Comparison of ENCODE assay signal across 9 cellular contexts in genomic region chr22:45537734-45538181, GRCh38. TPM values are rescaled to one million over a fixed set of nuclear protein-coding genes. Genes with fewer than 3 reads are reported as not detected.
DNase-seq lines count a peak whose midpoint lies in the region; ATAC-seq and TF ChIP-seq lines count a peak whose summit lies in the region.
"Had no signal": no experiment of that assay in that cellular context is flagged by ENCODE, and none has a peak within 500 bp of the region (broad histone marks: within the 10 kb centered on the region; RNA-seq: fewer than 3 reads in every experiment).

No MANE protein-coding gene starts in this region.

- H3K27me3 ChIP-seq in esophagus squamous epithelium (no peaks in the 10 kb centered on the region), prostate gland (replicated peaks; ENCODE audit: insufficient read depth) (no peaks in the 10 kb centered on the region)

- H3K4me3 Mint-ChIP-seq in stimulated activated naive CD8-positive, alpha-beta T cell treated with anti-CD3 and anti-CD28 coated beads, Interleukin-15, amount 100 ng/mL, for 72 hours = no peak overlapping the region
- H3K4me3 Mint-ChIP-seq in progenitor cell of endocrine pancreas (ENCODE audit: low read depth) = no peak overlapping the region
- H3K4me3 Mint-ChIP-seq in activated naive CD4-positive, alpha-beta T cell treated with anti-CD3 and anti-CD28 coated beads, Interleukin-2, amount 10 ng/mL, durations not matched to agents 7 days and 5 days = no peak overlapping the region
- H3K4me3 Mint-ChIP-seq: naive thymus-derived CD4-positive, alpha-beta T cell had no signal

- WGBS in esophagus squamous epithelium, 2 donors = 21% methylated on average over 8 to 13 of the region's 15 CpGs
- WGBS in prostate gland = 2% methylated on average over 7 of the region's 15 CpGs

- peaks cover 23% of the 10 kb centered on the region for H3K36me3 Mint-ChIP-seq in progenitor cell of endocrine pancreas (ENCODE audit: insufficient read depth)
- no peaks in the 10 kb centered on the region for H3K36me3 Mint-ChIP-seq in activated naive CD4-positive, alpha-beta T cell treated with anti-CD3 and anti-CD28 coated beads, Interleukin-2, amount 10 ng/mL, durations not matched to agents 7 days and 5 days
- H3K36me3 Mint-ChIP-seq: naive thymus-derived CD4-positive, alpha-beta T cell had no signal

- H3K27ac Mint-ChIP-seq in stimulated activated naive CD8-positive, alpha-beta T cell treated with anti-CD3 and anti-CD28 coated beads, Interleukin-15, amount 100 ng/mL, for 72 hours = no peak overlapping the region
- H3K27ac Mint-ChIP-seq in progenitor cell of endocrine pancreas = no peak overlapping the region
- no peak overlapping the region for H3K27ac Mint-ChIP-seq in activated naive CD4-positive, alpha-beta T cell treated with anti-CD3 and anti-CD28 coated beads, Interleukin-2, amount 10 ng/mL, durations not matched to agents 7 days and 5 days
- H3K27ac Mint-ChIP-seq: naive thymus-derived CD4-positive, alpha-beta T cell had no signal

- H3K4me1 ChIP-seq in esophagus squamous epithelium (peaks cover 34 to 87% (median 67%) of the 10 kb centered on the region in 3 donors), prostate gland (replicated peaks) (no peaks in the 10 kb centered on the region)

- peaks cover 0 to 26% (median 8%) of the 10 kb centered on the region in 3 donors for H3K36me3 ChIP-seq in esophagus squamous epithelium
- no peaks in the 10 kb centered on the region for H3K36me3 ChIP-seq in prostate gland

- no peaks in the 10 kb centered on the region for H3K9me3 Mint-ChIP-seq in stimulated activated naive CD8-positive, alpha-beta T cell treated with anti-CD3 and anti-CD28 coated beads, Interleukin-15, amount 100 ng/mL, for 72 hours
- H3K9me3 Mint-ChIP-seq in progenitor cell of endocrine pancreas (ENCODE audit: low read depth) = no peaks in the 10 kb centered on the region
- no peaks in the 10 kb centered on the region for H3K9me3 Mint-ChIP-seq in activated naive CD4-positive, alpha-beta T cell treated with anti-CD3 and anti-CD28 coated beads, Interleukin-2, amount 10 ng/mL, durations not matched to agents 7 days and 5 days
- H3K9me3 Mint-ChIP-seq: naive thymus-derived CD4-positive, alpha-beta T cell had no signal

- peaks cover 4% of the 10 kb centered on the region for H3K4me1 Mint-ChIP-seq in stimulated activated naive CD8-positive, alpha-beta T cell treated with anti-CD3 and anti-CD28 coated beads, Interleukin-15, amount 100 ng/mL, for 72 hours
- no peaks in the 10 kb centered on the region for H3K4me1 Mint-ChIP-seq in progenitor cell of endocrine pancreas (ENCODE audit: low read depth)
- H3K4me1 Mint-ChIP-seq in activated naive CD4-positive, alpha-beta T cell treated with anti-CD3 and anti-CD28 coated beads, Interleukin-2, amount 10 ng/mL, durations not matched to agents 7 days and 5 days = no peaks in the 10 kb centered on the region
- H3K4me1 Mint-ChIP-seq: naive thymus-derived CD4-positive, alpha-beta T cell had no signal

- DNase-seq in DMS 273 (lab: John Stamatoyannopoulos, UW; ENCODE audit: unreplicated experiment) = peak; percentile 84
- peak; percentile 98 for DNase-seq in NCI-H69 (lab: John Stamatoyannopoulos, UW)
- no peak for DNase-seq in esophagus squamous epithelium (lab: John Stamatoyannopoulos, UW)
- DNase-seq in prostate gland (ENCODE audit: low spot score) = peak; percentile 90
- no peak for DNase-seq in stimulated activated naive CD8-positive, alpha-beta T cell treated with anti-CD3 and anti-CD28 coated beads, Interleukin-15, amount 100 ng/mL, for 72 hours
- no peak for DNase-seq in LoVo (ENCODE audit: low spot score)
- no peak for DNase-seq in progenitor cell of endocrine pancreas (ENCODE audit: low spot score, unreplicated experiment)
- DNase-seq in activated naive CD4-positive, alpha-beta T cell treated with anti-CD3 and anti-CD28 coated beads, Interleukin-2, amount 10 ng/mL, durations not matched to agents 7 days and 5 days = no peak
- DNase-seq: naive thymus-derived CD4-positive, alpha-beta T cell had no signal

- H3K27ac ChIP-seq in esophagus squamous epithelium (peak overlapping the region; percentile 85 to 92 (median 89)), prostate gland (peak overlapping the region; percentile 67 to 77)

- H3K27me3 Mint-ChIP-seq in stimulated activated naive CD8-positive, alpha-beta T cell treated with anti-CD3 and anti-CD28 coated beads, Interleukin-15, amount 100 ng/mL, for 72 hours = peaks cover 7% of the 10 kb centered on the region
- H3K27me3 Mint-ChIP-seq in progenitor cell of endocrine pancreas = no peaks in the 10 kb centered on the region
- peaks cover 28% of the 10 kb centered on the region for H3K27me3 Mint-ChIP-seq in activated naive CD4-positive, alpha-beta T cell treated with anti-CD3 and anti-CD28 coated beads, Interleukin-2, amount 10 ng/mL, durations not matched to agents 7 days and 5 days

- TF ChIP-seq CTCF in esophagus squamous epithelium (IDR thresholded peaks at IDR 0.05) = no peak
- no peak for TF ChIP-seq CTCF in prostate gland (IDR thresholded peaks at IDR 0.05)
- TF ChIP-seq CTCF in progenitor cell of endocrine pancreas (IDR thresholded peaks at IDR 0.05; ENCODE audit: unreplicated experiment) = no peak

- H3K4me3 ChIP-seq in esophagus squamous epithelium (peak overlapping the region in 1 of 4 donors; percentile 33), prostate gland (no peak overlapping the region)

- CTCF ChIA-PET in activated naive CD4-positive, alpha-beta T cell treated with anti-CD3 and anti-CD28 coated beads, Interleukin-2, amount 10 ng/mL, durations not matched to agents 7 days and 5 days (lab: Charles Lee) = no interaction called here

- TF ChIP-seq POLR2A in esophagus squamous epithelium (IDR thresholded peaks at IDR 0.05) = peak in 1 of 4 donors; percentile 35
- peak; percentile 42 for TF ChIP-seq POLR2A in prostate gland (IDR thresholded peaks at IDR 0.05)

- intact Hi-C loops in esophagus squamous epithelium (cut with DNase I) (no loop called here), prostate gland (cut with DNase I) (loop anchor here (5.0 kb wide), 1 partner anchor 40 kb away; no protein-coding TSS in a partner anchor)

- no peak for ATAC-seq in stimulated activated naive CD8-positive, alpha-beta T cell treated with anti-CD3 and anti-CD28 coated beads, Interleukin-15, amount 100 ng/mL, for 72 hours
- ATAC-seq: naive thymus-derived CD4-positive, alpha-beta T cell had no signal

- H3K9me3 ChIP-seq in esophagus squamous epithelium = no peaks in the 10 kb centered on the region
- no peaks in the 10 kb centered on the region for H3K9me3 ChIP-seq in prostate gland

RNA-seq across cellular contexts. Expression of gene FBLN1, which starts 35.1 kb away (rescaled TPM):
- total RNA-seq in esophagus squamous epithelium = 100 to 1,000 TPM in 2 of 4 donors, 10 to 100 TPM in 2; 33.7 to 546 (median 86.3) TPM
- total RNA-seq in prostate gland = 100 to 1,000 TPM; 125 to 144 TPM
- 257 and 258 TPM in 2 replicates for total RNA-seq in progenitor cell of endocrine pancreas

Comparison
In these comparisons a context has a peak if more than half of its experiments do, and no peak if none do; other contexts are left out.
1. DNase-seq: peak in DMS 273 (single experiment), NCI-H69 (single experiment) and prostate gland (single experiment); none in esophagus squamous epithelium (single experiment), stimulated activated naive CD8-positive, alpha-beta T cell treated with anti-CD3 and anti-CD28 coated beads, Interleukin-15, amount 100 ng/mL, for 72 hours (0 of 2), LoVo (single experiment), progenitor cell of endocrine pancreas (single experiment) and activated naive CD4-positive, alpha-beta T cell treated with anti-CD3 and anti-CD28 coated beads, Interleukin-2, amount 10 ng/mL, durations not matched to agents 7 days and 5 days (single experiment).